Comparison of ENCODE assay signal across 17 cellular contexts in the genomic region with DNA sequence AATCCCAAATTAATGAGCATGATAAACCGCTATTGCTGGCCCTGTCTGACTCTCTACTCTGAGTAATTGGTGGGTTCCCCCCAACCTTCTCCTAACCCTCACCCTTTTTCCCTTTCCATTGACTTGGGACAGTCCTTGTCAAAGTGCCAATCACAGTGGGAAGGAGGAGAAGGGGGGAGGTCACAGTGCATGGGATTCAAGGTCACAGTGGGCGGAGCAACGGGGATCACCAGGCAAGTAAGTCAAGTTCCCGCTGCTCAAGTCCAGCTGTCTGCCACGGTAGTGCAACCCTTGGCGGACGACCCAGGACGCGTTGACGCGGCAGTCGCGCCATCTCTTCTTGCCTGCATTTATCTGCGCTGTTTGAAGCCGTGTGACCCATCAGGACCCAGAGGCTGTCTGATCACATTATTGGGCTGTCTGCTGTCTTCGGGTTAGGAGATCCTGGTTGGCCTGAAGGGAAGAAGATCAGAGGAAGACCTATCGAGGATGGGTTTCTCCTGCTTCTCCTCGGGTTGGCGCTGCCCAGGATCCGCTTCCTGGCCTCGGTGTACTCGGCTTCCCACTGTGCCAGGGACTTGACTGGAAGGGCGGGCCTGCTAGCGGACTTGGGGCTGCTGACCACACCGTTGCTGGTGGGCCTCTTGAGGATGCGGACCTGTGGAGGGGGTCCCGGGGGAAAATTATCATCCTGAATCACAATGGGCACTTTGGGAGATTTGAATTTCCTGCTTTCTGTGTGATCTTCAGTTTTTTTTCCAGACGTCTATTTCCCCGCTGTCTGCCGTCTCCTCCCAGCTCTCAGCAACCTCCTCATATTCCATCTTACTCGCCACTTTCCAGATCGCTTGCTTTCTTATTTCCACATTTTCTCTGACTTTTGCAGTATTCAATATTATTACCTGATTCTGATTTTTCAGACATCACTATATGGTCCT. TPM values are rescaled to one million over a fixed set of nuclear protein-coding genes. Genes with fewer than 3 reads are reported as not detected.
DNase-seq lines count a peak whose midpoint lies in the region; ATAC-seq and TF ChIP-seq lines count a peak whose summit lies in the region.
"Had no signal": no experiment of that assay in that cellular context is flagged by ENCODE, and none has a peak within 500 bp of the region (broad histone marks: within the 10 kb centered on the region; RNA-seq: fewer than 3 reads in every experiment).

No MANE protein-coding gene starts in this region.

- TF ChIP-seq CTCF in hepatocyte (IDR thresholded peaks at IDR 0.05; ENCODE audit: poor library complexity) (no peak), osteocyte (IDR thresholded peaks at IDR 0.05) (no peak), nephron progenitor cell (IDR thresholded peaks at IDR 0.05) (no peak)

- H3K4me3 Mint-ChIP-seq in osteocyte (ENCODE audit: unreplicated experiment) (no peak overlapping the region), nephron progenitor cell (no peak overlapping the region)
- H3K4me3 Mint-ChIP-seq: central memory CD8-positive, alpha-beta T cell had no signal

- H4K20me1 ChIP-seq in hepatocyte (ENCODE audit: insufficient read depth, poor library complexity, severe bottlenecking): no peaks in the 10 kb centered on the region

- 91% methylated on average over 32 of the region's 32 CpGs for WGBS in hepatocyte (ENCODE audit: low lambda C conversion rate, missing lambda C conversion rate)

- no peak overlapping the region for H2AFZ ChIP-seq in hepatocyte

- H3K4me1 Mint-ChIP-seq in osteocyte (ENCODE audit: unreplicated experiment): peaks cover 8% of the 10 kb centered on the region
- H3K4me1 Mint-ChIP-seq in nephron progenitor cell: peaks cover 23% of the 10 kb centered on the region

- H3K4me1 ChIP-seq in ES-I3 (ENCODE audit: insufficient read depth, low read length): peaks cover 14% of the 10 kb centered on the region
- peaks cover 9% of the 10 kb centered on the region for H3K4me1 ChIP-seq in NT2/D1 (ENCODE audit: insufficient read depth, insufficient read length)
- peaks cover 4% of the 10 kb centered on the region for H3K4me1 ChIP-seq in hepatocyte (ENCODE audit: insufficient read depth)

- DNase-seq in NT2/D1 (ENCODE audit: low read depth, low spot score) (no peak), hepatocyte (ENCODE audit: low spot score) (peak; percentile 30), osteocyte (ENCODE audit: extremely low spot score, unreplicated experiment) (peak; percentile 63), nephron progenitor cell (no peak)
- no peak for DNase-seq in stimulated activated naive CD8-positive, alpha-beta T cell treated with anti-CD3 and anti-CD28 coated beads, Interleukin-15, Interleukin-2, amounts not matched to agents 100 U/mL and 50 U/mL, for 24 hours
- DNase-seq: AML-193; effector CD8-positive, alpha-beta T cell; heart right ventricle; left cardiac atrium; NCI-H1436; stimulated activated CD4-positive, alpha-beta T cell treated with anti-CD3 and anti-CD28 coated beads, Interleukin-4, amount 100 ng/mL, for 4 hours; stimulated activated CD8-positive, alpha-beta memory T cell treated with anti-CD3 and anti-CD28 coated beads, Interleukin-4, amount 100 ng/mL, for 48 hours had no signal

- no peak overlapping the region for H3K4me2 ChIP-seq in hepatocyte

- H3K27me3 ChIP-seq in NT2/D1 (ENCODE audit: insufficient read depth, insufficient read length) (no peaks in the 10 kb centered on the region), hepatocyte (no peaks in the 10 kb centered on the region)
- H3K27me3 ChIP-seq: heart right ventricle, suprapubic skin had no signal

- H3K27ac ChIP-seq in hepatocyte: no peak overlapping the region
- H3K27ac ChIP-seq: heart right ventricle, suprapubic skin had no signal

- H3K27me3 Mint-ChIP-seq in osteocyte (ENCODE audit: unreplicated experiment): no peaks in the 10 kb centered on the region
- peaks cover 3% of the 10 kb centered on the region for H3K27me3 Mint-ChIP-seq in nephron progenitor cell (ENCODE audit: low read depth, poor library complexity)
- H3K27me3 Mint-ChIP-seq: central memory CD8-positive, alpha-beta T cell had no signal

- peaks cover 9% of the 10 kb centered on the region for H3K79me2 ChIP-seq in hepatocyte

- H3K36me3 ChIP-seq in ES-I3 (ENCODE audit: insufficient read depth, low read length): peaks cover 2% of the 10 kb centered on the region; the same call in 1 of the 2 replicates
- peaks cover 12% of the 10 kb centered on the region for H3K36me3 ChIP-seq in NT2/D1 (ENCODE audit: insufficient read depth, insufficient read length, low read length)
- H3K36me3 ChIP-seq in hepatocyte (replicated peaks; ENCODE audit: insufficient read depth, low read depth): no peaks in the 10 kb centered on the region

- no peaks in the 10 kb centered on the region for H3K9me2 ChIP-seq in hepatocyte (replicated peaks; ENCODE audit: insufficient read depth)

- no peak overlapping the region for H3K27ac Mint-ChIP-seq in osteocyte (ENCODE audit: unreplicated experiment)
- H3K27ac Mint-ChIP-seq in nephron progenitor cell: no peak overlapping the region

- H3K9me3 Mint-ChIP-seq in osteocyte (ENCODE audit: unreplicated experiment) (no peaks in the 10 kb centered on the region), nephron progenitor cell (no peaks in the 10 kb centered on the region)
- H3K9me3 Mint-ChIP-seq: central memory CD8-positive, alpha-beta T cell had no signal

- ATAC-seq in stimulated activated naive CD8-positive, alpha-beta T cell treated with anti-CD3 and anti-CD28 coated beads, Interleukin-15, Interleukin-2, amounts not matched to agents 100 U/mL and 50 U/mL, for 24 hours: no peak
- ATAC-seq in activated CD4-positive, CD25-positive, alpha-beta regulatory T cell treated with anti-CD3 and anti-CD28 coated beads, Interleukin-2, amount 50 U/mL, for 24 hours: no peak
- ATAC-seq: heart right ventricle, left cardiac atrium had no signal

- H3K36me3 Mint-ChIP-seq in osteocyte (ENCODE audit: unreplicated experiment) (peaks cover 8% of the 10 kb centered on the region), nephron progenitor cell (ENCODE audit: low read depth) (peaks cover 13% of the 10 kb centered on the region)

- H3K4me3 ChIP-seq in NT2/D1 (ENCODE audit: insufficient read length, low read depth) (no peak overlapping the region), hepatocyte (no peak overlapping the region)
- H3K4me3 ChIP-seq: HAP-1, heart right ventricle, suprapubic skin had no signal

- H3K9ac ChIP-seq in ES-I3 (ENCODE audit: low read depth, low read length) (peak overlapping the region; percentile 47), NT2/D1 (ENCODE audit: insufficient read length, low read depth) (peak overlapping the region; percentile 53)

- H3K9me3 ChIP-seq in ES-I3 (ENCODE audit: control insufficient read depth, insufficient read depth, low read length) (no peaks in the 10 kb centered on the region), NT2/D1 (ENCODE audit: insufficient read depth, low read length) (no peaks in the 10 kb centered on the region), hepatocyte (ENCODE audit: low read depth) (no peaks in the 10 kb centered on the region)
- H3K9me3 ChIP-seq: HAP-1, heart right ventricle, suprapubic skin had no signal

RNA-seq across cellular contexts. Expression of gene MDM2, which starts 3.1 kb away (rescaled TPM):
- 77.4 and 82.5 TPM in 2 replicates for total RNA-seq in hepatocyte
- 42.0 and 47.6 TPM in 2 replicates for polyA plus RNA-seq in hepatocyte
- total RNA-seq in osteocyte: 131 and 132 TPM in 2 replicates

RNA-seq across cellular contexts. Expression of gene SLC35E3, which starts 58.9 kb away (rescaled TPM):
- total RNA-seq in hepatocyte (3.3 and 3.5 TPM in 2 replicates), osteocyte (9.5 and 16.2 TPM in 2 replicates)
- 11.4 and 11.7 TPM in 2 replicates for polyA plus RNA-seq in hepatocyte

Comparison
In these comparisons a context has a peak if more than half of its experiments do, and no peak if none do; other contexts are left out.
1. DNase-seq: peak in hepatocyte (single experiment) and osteocyte (single experiment); none in NT2/D1 (single experiment), nephron progenitor cell (single experiment) and stimulated activated naive CD8-positive, alpha-beta T cell treated with anti-CD3 and anti-CD28 coated beads, Interleukin-15, Interleukin-2, amounts not matched to agents 100 U/mL and 50 U/mL, for 24 hours (single experiment).